ENCODE assay signal across 8 cellular contexts in genomic region chr19:860481-861098, GRCh38. TPM values are rescaled to one million over a fixed set of nuclear protein-coding genes. Genes with fewer than 3 reads are reported as not detected.
A peak's percentile ranks its signal among the peaks of the same experiment; 100 is the strongest.
DNase-seq lines count a peak whose midpoint lies in the region; ATAC-seq, FAIRE-seq and TF ChIP-seq lines count a peak whose summit lies in the region.

No MANE protein-coding gene starts in this region.

- peak overlapping the region in 3 of 4 donors; percentile 65 to 80 (median 72) for H3K27ac ChIP-seq in esophagus squamous epithelium

- H3K9me3 ChIP-seq in esophagus squamous epithelium (no peaks in the 10 kb centered on the region), neuron (ENCODE audit: low read length) (no peaks in the 10 kb centered on the region)

- TF ChIP-seq POLR2A in esophagus squamous epithelium (IDR thresholded peaks at IDR 0.05): peak in 1 of 4 donors; percentile 58

- H3K27me3 ChIP-seq in esophagus squamous epithelium: peaks cover 0 to 60% (median 0%) of the 10 kb centered on the region in 4 donors
- H3K27me3 ChIP-seq in neuron (ENCODE audit: insufficient read depth, low read length): peaks cover 2% of the 10 kb centered on the region

- H2AFZ ChIP-seq in neuron (ENCODE audit: low read depth, low read length): no peak overlapping the region

- no peak for ATAC-seq in HG03439 (IDR thresholded peaks at IDR 0.05; ENCODE audit: unreplicated experiment)

- H3K4me3 ChIP-seq in esophagus squamous epithelium (peak overlapping the region; percentile 32 to 75 (median 46)), neuron (ENCODE audit: low read length) (peak overlapping the region; percentile 26)

- DNase-seq in NCI-H82 (lab: John Stamatoyannopoulos, UW) (peak; percentile 70), NCI-H82 treated with DMSO at 0.1 percent for 48 hours (lab: John Stamatoyannopoulos, UW; ENCODE audit: unreplicated experiment) (no peak), NCI-H2227 (lab: John Stamatoyannopoulos, UW; ENCODE audit: unreplicated experiment) (peak; percentile 80), esophagus squamous epithelium (lab: John Stamatoyannopoulos, UW) (no peak), urothelium cell line (ENCODE audit: low spot score) (peak; percentile 89)
- DNase-seq in activated CD8-positive, alpha-beta memory T cell treated with anti-CD3 and anti-CD28 coated beads, Interleukin-2, amount 50 U/mL, for 1 hour (ENCODE audit: extremely low read depth): peak; percentile 12

- H3K4me1 ChIP-seq in esophagus squamous epithelium (peaks cover 9 to 58% (median 33%) of the 10 kb centered on the region in 3 donors), neuron (ENCODE audit: insufficient read depth, low read length) (peaks cover 2% of the 10 kb centered on the region)

- intact Hi-C loops in esophagus squamous epithelium (cut with DNase I): loop anchor here (5.0 kb wide), 1 partner anchor 62 kb away; no protein-coding TSS in a partner anchor

- WGBS in esophagus squamous epithelium, 2 donors: 0% methylated on average over 3 of the region's 76 CpGs; no CpG with 5 or more reads in 1 of the 2 donors

- TF ChIP-seq CTCF in esophagus squamous epithelium (IDR thresholded peaks at IDR 0.05): peak in 5 of 6 experiments; percentile 9 to 29 (median 21)

- FAIRE-seq in urothelium cell line (lab: Jason Lieb, UNC): peak; percentile 87

- H3K36me3 ChIP-seq in esophagus squamous epithelium (no peaks in the 10 kb centered on the region), neuron (ENCODE audit: insufficient read depth, low read length) (no peaks in the 10 kb centered on the region)

RNA-seq across cellular contexts. Expression of gene CFD, which starts 1.1 kb away (rescaled TPM):
- total RNA-seq in esophagus squamous epithelium: 100 to 1,000 TPM in 2 of 4 donors, 10 to 100 TPM in 2; 52.2 to 883 (median 129) TPM

RNA-seq across cellular contexts. Expression of gene ELANE, which starts 8.5 kb away (rescaled TPM):
- under 1 TPM in 1 of 4 donors, not detected in 3; 0.95 TPM for total RNA-seq in esophagus squamous epithelium

RNA-seq across cellular contexts. Expression of gene PRTN3, which starts 19.8 kb away (rescaled TPM):
- total RNA-seq in esophagus squamous epithelium: not detected

RNA-seq across cellular contexts. Expression of gene MED16, which starts 32.4 kb away (rescaled TPM):
- total RNA-seq in esophagus squamous epithelium: 10 to 100 TPM; 23.7 to 64.9 (median 32.5) TPM

RNA-seq across cellular contexts. Expression of gene RNU6-9, which starts 32.7 kb away (rescaled TPM):
- total RNA-seq in esophagus squamous epithelium: not detected

Comparison
In these comparisons a context has a peak if more than half of its experiments do, and no peak if none do; other contexts are left out.
1. DNase-seq: peak in NCI-H82 (single experiment), NCI-H2227 (single experiment), activated CD8-positive, alpha-beta memory T cell treated with anti-CD3 and anti-CD28 coated beads, Interleukin-2, amount 50 U/mL, for 1 hour (single experiment) and urothelium cell line (single experiment); none in NCI-H82 treated with DMSO at 0.1 percent for 48 hours (single experiment) and esophagus squamous epithelium (single experiment).